Comparison of ENCODE assay signal across 17 cellular contexts in genomic region chr6:82142524-82142923, GRCh38.
"Had no signal": no experiment of that assay in that cellular context is flagged by ENCODE, and none has a peak within 500 bp of the region (broad histone marks: within the 10 kb centered on the region; RNA-seq: fewer than 3 reads in every experiment).

No MANE protein-coding gene starts in this region.

- H3K4me1 ChIP-seq: colonic mucosa, lower lobe of right lung, parathyroid adenoma, prostate gland had no signal

- DNase-seq: colonic mucosa; dermis blood vessel endothelial cell; esophagus squamous epithelium; foreskin keratinocyte; hippocampal formation; kidney glomerular epithelial cell; lower lobe of right lung; mesendoderm; naive B cell; occipital lobe; sigmoid colon; stimulated activated CD4-positive, alpha-beta T cell treated with anti-CD3 and anti-CD28 coated beads, Interleukin-12 subunit alpha, Interleukin-12 subunit beta, amount 100 ng/mL, for 4 hours; stimulated activated naive CD4-positive, alpha-beta T cell had no signal

- H3K4me3 ChIP-seq: colonic mucosa, esophagus squamous epithelium, lower lobe of right lung, prostate gland, sigmoid colon, skin epidermis had no signal

- H3K79me2 ChIP-seq: parathyroid adenoma had no signal

- H3K27me3 ChIP-seq: colonic mucosa, esophagus squamous epithelium, foreskin keratinocyte, sigmoid colon had no signal

- H3K9me3 ChIP-seq: colonic mucosa, esophagus squamous epithelium, lower lobe of right lung, prostate gland, sigmoid colon had no signal

- H3K36me3 ChIP-seq: colonic mucosa, esophagus squamous epithelium, lower lobe of right lung, prostate gland, sigmoid colon had no signal

- H2AFZ ChIP-seq: parathyroid adenoma had no signal

- H3K27ac ChIP-seq: colonic mucosa, foreskin keratinocyte, lower lobe of right lung, parathyroid adenoma, prostate gland, sigmoid colon had no signal

- H3K9ac ChIP-seq: parathyroid adenoma had no signal

- ATAC-seq: foreskin keratinocyte, left lobe of liver, lower lobe of right lung had no signal
